ENCODE assay signal across 16 cellular contexts in genomic region chr6:45991189-45991588, GRCh38. TPM values are rescaled to one million over a fixed set of nuclear protein-coding genes. Genes with fewer than 3 reads are reported as not detected.
DNase-seq lines count a peak whose midpoint lies in the region; ATAC-seq and TF ChIP-seq lines count a peak whose summit lies in the region.
"Had no signal": no experiment of that assay in that cellular context is flagged by ENCODE, and none has a peak within 500 bp of the region (broad histone marks: within the 10 kb centered on the region; RNA-seq: fewer than 3 reads in every experiment).

No MANE protein-coding gene starts in this region.

- no peak overlapping the region for H3K4me2 ChIP-seq in HCT116 (ENCODE audit: low read length)

- H4K20me1 ChIP-seq in HCT116 (ENCODE audit: insufficient read depth), result no peaks in the 10 kb centered on the region

- H3K36me3 Mint-ChIP-seq in neural crest cell (ENCODE audit: low read depth), result no peaks in the 10 kb centered on the region

- no peaks in the 10 kb centered on the region for H3K9me3 Mint-ChIP-seq in neural crest cell
- H3K9me3 Mint-ChIP-seq: HFFc6 had no signal

- no peaks in the 10 kb centered on the region for H3K27me3 Mint-ChIP-seq in neural crest cell (ENCODE audit: low read depth)

- TF ChIP-seq CTCF in GM10266 (IDR thresholded peaks at IDR 0.05; ENCODE audit: control insufficient read depth, insufficient read depth, low read depth, missing control alignments) (peak; percentile 15), HCT116 (IDR thresholded peaks at IDR 0.05 in 2 of 3, conservative IDR thresholded peaks at IDR 0.05 in 1 of 3; ENCODE audit: borderline replicate concordance in 1 of 3, insufficient read depth in 1 of 3, low read depth in 2 of 3, low read length in 2 of 3) (peak in 2 of 3 experiments; percentile 39 to 45; a peak in 4 of 6 replicates), astrocyte of the cerebellum (IDR thresholded peaks at IDR 0.05; ENCODE audit: low read depth, low read length, missing control alignments) (peak; percentile 7), neural crest cell (conservative IDR thresholded peaks at IDR 0.05) (peak; percentile 38)

- no peak overlapping the region for H3K27ac Mint-ChIP-seq in neural crest cell (ENCODE audit: unreplicated experiment)
- H3K27ac Mint-ChIP-seq: HFFc6 had no signal

- RAD21 ChIA-PET in HCT116 (lab: Charles Lee; ENCODE audit: low non-redundant PET in 1 of 2, low total read pairs in 2 of 2, uncharacterized antibody in 2 of 2, unreplicated experiment in 2 of 2), result no interaction called here

- no peaks in the 10 kb centered on the region for H3K4me1 Mint-ChIP-seq in neural crest cell

- TF ChIP-seq POLR2A in HCT116 (IDR thresholded peaks at IDR 0.05; ENCODE audit: borderline replicate concordance, extremely low read depth, insufficient read depth, insufficient read length), result no peak

- CTCF ChIA-PET in HCT116 (lab: Charles Lee), result no interaction called here

- H3K27ac ChIP-seq in HCT116 (ENCODE audit: low read depth, low read length), result no peak overlapping the region
- H3K27ac ChIP-seq: neutrophil, Peyer's patch had no signal

- H3K9me3 ChIP-seq in HCT116 (ENCODE audit: control insufficient read depth in 1 of 2, insufficient read depth in 1 of 2, low read depth in 1 of 2, low read length in 2 of 2), result no peaks in the 10 kb centered on the region
- H3K9me3 ChIP-seq: neutrophil, Peyer's patch had no signal

- no peaks in the 10 kb centered on the region for H3K27me3 ChIP-seq in HCT116 (ENCODE audit: insufficient read depth, low read length)
- H3K27me3 ChIP-seq: neutrophil, Peyer's patch had no signal

- intact Hi-C loops in HCT116 (cut with micrococcal nuclease), result no loop called here

- in situ Hi-C loops in astrocyte of the cerebellum (cut with HindIII; ENCODE audit: low sequenced_read_pairs), result no loop called here

- H3K9ac ChIP-seq in HCT116 (ENCODE audit: low read length), result no peak overlapping the region

- no TSS peak for BruUV-seq in HCT116 (replicated peaks; lab: Mats Ljungman, UMichigan)

- H3K4me3 ChIP-seq in HCT116 (replicated peaks in 1 of 2; ENCODE audit: low read depth in 1 of 2, low read length in 2 of 2) (no peak overlapping the region), astrocyte of the cerebellum (ENCODE audit: low read depth, low read length) (no peak overlapping the region)
- H3K4me3 ChIP-seq: Peyer's patch had no signal

- H3K36me3 ChIP-seq in HCT116 (ENCODE audit: control insufficient read depth in 1 of 2, insufficient read depth in 2 of 2, low read length in 2 of 2), result no peaks in the 10 kb centered on the region
- H3K36me3 ChIP-seq: neutrophil, Peyer's patch had no signal

- H3K4me3 Mint-ChIP-seq in neural crest cell, result no peak overlapping the region
- H3K4me3 Mint-ChIP-seq: HFFc6 had no signal

- no peaks in the 10 kb centered on the region for H3K79me2 ChIP-seq in HCT116 (ENCODE audit: insufficient read depth, low read length)

- no peaks in the 10 kb centered on the region for H3K9me2 ChIP-seq in HCT116 (ENCODE audit: insufficient read depth)

- POLR2A ChIA-PET in HCT116 (lab: Charles Lee), result no interaction called here

- H2AFZ ChIP-seq in HCT116 (ENCODE audit: low read depth, low read length, poor library complexity, severe bottlenecking), result no peak overlapping the region

- peaks cover 2 to 23% of the 10 kb centered on the region in 2 experiments; a peak in 2 of 4 replicates for H3K4me1 ChIP-seq in HCT116 (ENCODE audit: control insufficient read depth in 1 of 2, insufficient read depth in 2 of 2, low read length in 2 of 2)

- no peak for TF ChIP-seq RAD21 in HCT116 (IDR thresholded peaks at IDR 0.05; ENCODE audit: low read depth)

- ATAC-seq in HCT116 (peak; percentile 70), GM19395 (IDR thresholded peaks at IDR 0.05; ENCODE audit: unreplicated experiment) (no peak), GM21723 (IDR thresholded peaks at IDR 0.05; ENCODE audit: unreplicated experiment) (no peak)

- DNase-seq in GM10266 (ENCODE audit: extremely low spot score) (no peak), HCT116 (ENCODE audit: low read depth, low spot score) (no peak), astrocyte of the cerebellum (ENCODE audit: low read depth) (no peak), neural crest cell (ENCODE audit: low read depth, low spot score) (no peak), globus pallidus (ENCODE audit: low spot score) (no peak)
- no peak for DNase-seq in stimulated activated CD4-positive, alpha-beta T cell treated with anti-CD3 and anti-CD28 coated beads, Interleukin-2, amount 100 ng/mL, for 48 hours
- DNase-seq: activated effector memory CD4-positive, alpha-beta T cell treated with anti-CD3 and anti-CD28 coated beads, Interleukin-2, amount 50 U/mL, for 16 hours; HFFc6; NCI-H1436 treated with DMSO at 0.1 percent for 48 hours; NCI-H345; Peyer's patch; small intestine had no signal

TF ChIP-seq in HCT116, 20 proteins besides CTCF, POLR2A, EP300 and RAD21:
- TF ChIP-seq ATF3 (IDR thresholded peaks at IDR 0.05) (no peak), ZFX (IDR thresholded peaks at IDR 0.05) (no peak), TCF7L2 (IDR thresholded peaks at IDR 0.05; ENCODE audit: borderline replicate concordance, extremely low read depth, insufficient read depth, insufficient read length) (no peak), YY1 (IDR thresholded peaks at IDR 0.05; ENCODE audit: extremely low read depth, insufficient replicate concordance, low read depth, low read length) (no peak), SRF (IDR thresholded peaks at IDR 0.05; ENCODE audit: low read depth) (no peak), EGR1 (IDR thresholded peaks at IDR 0.05; ENCODE audit: low read depth) (no peak), ELF1 (IDR thresholded peaks at IDR 0.05; ENCODE audit: borderline replicate concordance, low read depth) (no peak), ZNF274 (IDR thresholded peaks at IDR 0.05; ENCODE audit: low read depth, low read length) (no peak), CEBPB (IDR thresholded peaks at IDR 0.05; ENCODE audit: low read depth) (no peak), JUND (IDR thresholded peaks at IDR 0.05) (no peak), MAX (IDR thresholded peaks at IDR 0.05) (no peak), FOSL1 (IDR thresholded peaks at IDR 0.05; ENCODE audit: low read depth) (no peak)
TF ChIP-seq in HCT116: peak in this region for 0.

RNA-seq across cellular contexts. Expression of gene CLIC5, which starts 24.5 kb away (rescaled TPM):
- 0.20 TPM for total RNA-seq in HCT116 (2021; ENCODE audit: unreplicated experiment)
- 0.12 and 0.38 TPM in 2 replicates for polyA plus RNA-seq in HCT116 (2012)
- total RNA-seq in neural crest cell, result 0.20 TPM in 1 of 2 replicates, not detected in the other
- total RNA-seq: HFFc6 had no signal
- polyA plus RNA-seq: BJ had no signal
